In the genomic region with DNA sequence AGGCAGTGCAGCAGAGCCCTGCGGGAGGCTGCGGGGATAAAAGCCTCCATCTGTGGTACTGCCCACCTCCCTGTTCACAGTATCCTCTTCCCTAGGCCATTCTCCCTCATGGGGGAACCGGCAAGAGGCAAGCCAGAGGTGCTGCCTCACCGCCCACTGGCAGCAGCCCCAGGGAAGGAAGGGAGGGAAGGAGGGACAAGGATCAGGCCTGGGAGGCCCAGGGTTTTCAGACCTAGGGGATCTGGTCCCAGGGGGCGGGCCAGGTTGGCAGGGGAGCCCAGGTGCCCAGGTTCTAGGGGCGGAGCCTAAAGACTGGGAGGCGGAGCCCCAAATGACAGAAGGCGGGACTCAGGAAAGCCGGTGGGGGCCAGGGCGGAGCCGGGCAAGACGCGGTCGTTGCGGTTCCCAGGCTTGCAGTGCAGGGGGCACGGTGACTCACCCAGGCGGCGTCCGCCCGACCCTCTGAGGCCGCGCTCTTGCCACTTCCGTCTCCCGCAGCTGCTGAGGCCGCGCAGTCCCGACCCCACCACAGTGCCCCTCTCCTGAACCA, we compare ENCODE assay signal across 1 cellular context.
A peak's percentile ranks its signal among the peaks of the same experiment; 100 is the strongest.
TF ChIP-seq lines count a peak whose summit lies in the region.

No MANE protein-coding gene starts in this region.

TF ChIP-seq in HepG2, 621 proteins besides CTCF, POLR2A, EP300 and RAD21 (continued from another document and continues in another):
- TF ChIP-seq, protein P1, sequence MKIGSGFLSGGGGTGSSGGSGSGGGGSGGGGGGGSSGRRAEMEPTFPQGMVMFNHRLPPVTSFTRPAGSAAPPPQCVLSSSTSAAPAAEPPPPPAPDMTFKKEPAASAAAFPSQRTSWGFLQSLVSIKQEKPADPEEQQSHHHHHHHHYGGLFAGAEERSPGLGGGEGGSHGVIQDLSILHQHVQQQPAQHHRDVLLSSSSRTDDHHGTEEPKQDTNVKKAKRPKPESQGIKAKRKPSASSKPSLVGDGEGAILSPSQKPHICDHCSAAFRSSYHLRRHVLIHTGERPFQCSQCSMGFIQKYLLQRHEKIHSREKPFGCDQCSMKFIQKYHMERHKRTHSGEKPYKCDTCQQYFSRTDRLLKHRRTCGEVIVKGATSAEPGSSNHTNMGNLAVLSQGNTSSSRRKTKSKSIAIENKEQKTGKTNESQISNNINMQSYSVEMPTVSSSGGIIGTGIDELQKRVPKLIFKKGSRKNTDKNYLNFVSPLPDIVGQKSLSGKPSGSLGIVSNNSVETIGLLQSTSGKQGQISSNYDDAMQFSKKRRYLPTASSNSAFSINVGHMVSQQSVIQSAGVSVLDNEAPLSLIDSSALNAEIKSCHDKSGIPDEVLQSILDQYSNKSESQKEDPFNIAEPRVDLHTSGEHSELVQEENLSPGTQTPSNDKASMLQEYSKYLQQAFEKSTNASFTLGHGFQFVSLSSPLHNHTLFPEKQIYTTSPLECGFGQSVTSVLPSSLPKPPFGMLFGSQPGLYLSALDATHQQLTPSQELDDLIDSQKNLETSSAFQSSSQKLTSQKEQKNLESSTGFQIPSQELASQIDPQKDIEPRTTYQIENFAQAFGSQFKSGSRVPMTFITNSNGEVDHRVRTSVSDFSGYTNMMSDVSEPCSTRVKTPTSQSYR (CRISPR knock-in tag; IDR thresholded peaks at IDR 0.05; ENCODE audit: borderline replicate concordance), result no peak
- TF ChIP-seq, protein P2, sequence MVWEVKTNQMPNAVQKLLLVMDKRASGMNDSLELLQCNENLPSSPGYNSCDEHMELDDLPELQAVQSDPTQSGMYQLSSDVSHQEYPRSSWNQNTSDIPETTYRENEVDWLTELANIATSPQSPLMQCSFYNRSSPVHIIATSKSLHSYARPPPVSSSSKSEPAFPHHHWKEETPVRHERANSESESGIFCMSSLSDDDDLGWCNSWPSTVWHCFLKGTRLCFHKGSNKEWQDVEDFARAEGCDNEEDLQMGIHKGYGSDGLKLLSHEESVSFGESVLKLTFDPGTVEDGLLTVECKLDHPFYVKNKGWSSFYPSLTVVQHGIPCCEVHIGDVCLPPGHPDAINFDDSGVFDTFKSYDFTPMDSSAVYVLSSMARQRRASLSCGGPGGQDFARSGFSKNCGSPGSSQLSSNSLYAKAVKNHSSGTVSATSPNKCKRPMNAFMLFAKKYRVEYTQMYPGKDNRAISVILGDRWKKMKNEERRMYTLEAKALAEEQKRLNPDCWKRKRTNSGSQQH (CRISPR knock-in tag; IDR thresholded peaks at IDR 0.05; ENCODE audit: low read depth), result no peak
- no peak for TF ChIP-seq ZSCAN29 (CRISPR knock-in tag; conservative IDR thresholded peaks at IDR 0.05)
- peak; percentile 52; the same call in 1 of the 2 replicates for TF ChIP-seq EED (CRISPR knock-in tag; IDR thresholded peaks at IDR 0.05)
- no peak; the same call in 1 of the 2 replicates for TF ChIP-seq HNF4G (IDR thresholded peaks at IDR 0.05; ENCODE audit: borderline replicate concordance, low read depth, low read length)
- peak; percentile 12; the same call in 1 of the 2 replicates for TF ChIP-seq HNF4G (CRISPR knock-in tag; IDR thresholded peaks at IDR 0.05; ENCODE audit: borderline replicate concordance, low read depth)
- TF ChIP-seq ZNF12 (CRISPR knock-in tag; IDR thresholded peaks at IDR 0.05), result 0 out of 2 replicates have a peak, but pooled peaks have one; percentile 5
- TF ChIP-seq, protein P3, sequence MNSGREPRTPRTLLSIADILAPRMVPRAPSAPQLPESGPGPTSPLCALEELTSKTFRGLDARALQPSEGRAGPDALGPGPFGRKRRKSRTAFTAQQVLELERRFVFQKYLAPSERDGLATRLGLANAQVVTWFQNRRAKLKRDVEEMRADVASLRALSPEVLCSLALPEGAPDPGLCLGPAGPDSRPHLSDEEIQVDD (CRISPR knock-in tag; IDR thresholded peaks at IDR 0.05; ENCODE audit: borderline replicate concordance), result 0 out of 2 replicates have a peak, but pooled peaks have one; percentile 29
- no peak for TF ChIP-seq SETDB1 (CRISPR knock-in tag; IDR thresholded peaks at IDR 0.05; ENCODE audit: borderline replicate concordance)
- TF ChIP-seq, protein P4, sequence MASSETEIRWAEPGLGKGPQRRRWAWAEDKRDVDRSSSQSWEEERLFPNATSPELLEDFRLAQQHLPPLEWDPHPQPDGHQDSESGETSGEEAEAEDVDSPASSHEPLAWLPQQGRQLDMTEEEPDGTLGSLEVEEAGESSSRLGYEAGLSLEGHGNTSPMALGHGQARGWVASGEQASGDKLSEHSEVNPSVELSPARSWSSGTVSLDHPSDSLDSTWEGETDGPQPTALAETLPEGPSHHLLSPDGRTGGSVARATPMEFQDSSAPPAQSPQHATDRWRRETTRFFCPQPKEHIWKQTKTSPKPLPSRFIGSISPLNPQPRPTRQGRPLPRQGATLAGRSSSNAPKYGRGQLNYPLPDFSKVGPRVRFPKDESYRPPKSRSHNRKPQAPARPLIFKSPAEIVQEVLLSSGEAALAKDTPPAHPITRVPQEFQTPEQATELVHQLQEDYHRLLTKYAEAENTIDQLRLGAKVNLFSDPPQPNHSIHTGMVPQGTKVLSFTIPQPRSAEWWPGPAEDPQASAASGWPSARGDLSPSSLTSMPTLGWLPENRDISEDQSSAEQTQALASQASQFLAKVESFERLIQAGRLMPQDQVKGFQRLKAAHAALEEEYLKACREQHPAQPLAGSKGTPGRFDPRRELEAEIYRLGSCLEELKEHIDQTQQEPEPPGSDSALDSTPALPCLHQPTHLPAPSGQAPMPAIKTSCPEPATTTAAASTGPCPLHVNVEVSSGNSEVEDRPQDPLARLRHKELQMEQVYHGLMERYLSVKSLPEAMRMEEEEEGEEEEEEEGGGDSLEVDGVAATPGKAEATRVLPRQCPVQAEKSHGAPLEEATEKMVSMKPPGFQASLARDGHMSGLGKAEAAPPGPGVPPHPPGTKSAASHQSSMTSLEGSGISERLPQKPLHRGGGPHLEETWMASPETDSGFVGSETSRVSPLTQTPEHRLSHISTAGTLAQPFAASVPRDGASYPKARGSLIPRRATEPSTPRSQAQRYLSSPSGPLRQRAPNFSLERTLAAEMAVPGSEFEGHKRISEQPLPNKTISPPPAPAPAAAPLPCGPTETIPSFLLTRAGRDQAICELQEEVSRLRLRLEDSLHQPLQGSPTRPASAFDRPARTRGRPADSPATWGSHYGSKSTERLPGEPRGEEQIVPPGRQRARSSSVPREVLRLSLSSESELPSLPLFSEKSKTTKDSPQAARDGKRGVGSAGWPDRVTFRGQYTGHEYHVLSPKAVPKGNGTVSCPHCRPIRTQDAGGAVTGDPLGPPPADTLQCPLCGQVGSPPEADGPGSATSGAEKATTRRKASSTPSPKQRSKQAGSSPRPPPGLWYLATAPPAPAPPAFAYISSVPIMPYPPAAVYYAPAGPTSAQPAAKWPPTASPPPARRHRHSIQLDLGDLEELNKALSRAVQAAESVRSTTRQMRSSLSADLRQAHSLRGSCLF (CRISPR knock-in tag; IDR thresholded peaks at IDR 0.05; ENCODE audit: borderline replicate concordance), result no peak
- TF ChIP-seq ATAD3A (CRISPR knock-in tag; IDR thresholded peaks at IDR 0.05), result peak; percentile 20; the same call in 1 of the 2 replicates
- TF ChIP-seq ZEB1 (IDR thresholded peaks at IDR 0.05; ENCODE audit: insufficient replicate concordance, low read depth), result peak; percentile 17
- peak; percentile 45; the same call in 1 of the 2 replicates for TF ChIP-seq ZNF816 (CRISPR knock-in tag; IDR thresholded peaks at IDR 0.05; ENCODE audit: borderline replicate concordance)
- TF ChIP-seq ZNF207 (IDR thresholded peaks at IDR 0.05; ENCODE audit: borderline replicate concordance), result no peak
- TF ChIP-seq LCORL (IDR thresholded peaks at IDR 0.05), result no peak
- TF ChIP-seq LCORL (CRISPR knock-in tag; IDR thresholded peaks at IDR 0.05), result no peak; the same call in 1 of the 2 replicates
- TF ChIP-seq GABPA (IDR thresholded peaks at IDR 0.05; ENCODE audit: low read depth, low read length), result peak; percentile 64
- no peak for TF ChIP-seq GABPA (CRISPR knock-in tag; IDR thresholded peaks at IDR 0.05; ENCODE audit: low read depth)
- TF ChIP-seq, protein P5, sequence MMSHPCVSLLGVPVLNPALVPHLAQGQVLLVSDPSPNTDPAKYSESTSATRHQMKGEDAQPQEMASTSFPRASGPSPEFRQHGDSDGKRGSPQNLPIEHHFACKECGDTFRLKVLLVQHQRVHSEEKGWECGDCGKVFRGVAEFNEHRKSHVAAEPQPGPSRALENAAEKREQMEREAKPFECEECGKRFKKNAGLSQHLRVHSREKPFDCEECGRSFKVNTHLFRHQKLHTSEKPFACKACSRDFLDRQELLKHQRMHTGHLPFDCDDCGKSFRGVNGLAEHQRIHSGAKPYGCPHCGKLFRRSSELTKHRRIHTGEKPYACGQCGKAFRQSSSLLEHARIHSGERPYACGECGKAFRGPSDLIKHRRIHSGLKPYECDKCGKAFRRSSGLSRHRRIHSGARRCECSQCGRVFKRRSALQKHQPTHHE (CRISPR knock-in tag; IDR thresholded peaks at IDR 0.05; ENCODE audit: borderline replicate concordance), result no peak
- TF ChIP-seq, protein P6, sequence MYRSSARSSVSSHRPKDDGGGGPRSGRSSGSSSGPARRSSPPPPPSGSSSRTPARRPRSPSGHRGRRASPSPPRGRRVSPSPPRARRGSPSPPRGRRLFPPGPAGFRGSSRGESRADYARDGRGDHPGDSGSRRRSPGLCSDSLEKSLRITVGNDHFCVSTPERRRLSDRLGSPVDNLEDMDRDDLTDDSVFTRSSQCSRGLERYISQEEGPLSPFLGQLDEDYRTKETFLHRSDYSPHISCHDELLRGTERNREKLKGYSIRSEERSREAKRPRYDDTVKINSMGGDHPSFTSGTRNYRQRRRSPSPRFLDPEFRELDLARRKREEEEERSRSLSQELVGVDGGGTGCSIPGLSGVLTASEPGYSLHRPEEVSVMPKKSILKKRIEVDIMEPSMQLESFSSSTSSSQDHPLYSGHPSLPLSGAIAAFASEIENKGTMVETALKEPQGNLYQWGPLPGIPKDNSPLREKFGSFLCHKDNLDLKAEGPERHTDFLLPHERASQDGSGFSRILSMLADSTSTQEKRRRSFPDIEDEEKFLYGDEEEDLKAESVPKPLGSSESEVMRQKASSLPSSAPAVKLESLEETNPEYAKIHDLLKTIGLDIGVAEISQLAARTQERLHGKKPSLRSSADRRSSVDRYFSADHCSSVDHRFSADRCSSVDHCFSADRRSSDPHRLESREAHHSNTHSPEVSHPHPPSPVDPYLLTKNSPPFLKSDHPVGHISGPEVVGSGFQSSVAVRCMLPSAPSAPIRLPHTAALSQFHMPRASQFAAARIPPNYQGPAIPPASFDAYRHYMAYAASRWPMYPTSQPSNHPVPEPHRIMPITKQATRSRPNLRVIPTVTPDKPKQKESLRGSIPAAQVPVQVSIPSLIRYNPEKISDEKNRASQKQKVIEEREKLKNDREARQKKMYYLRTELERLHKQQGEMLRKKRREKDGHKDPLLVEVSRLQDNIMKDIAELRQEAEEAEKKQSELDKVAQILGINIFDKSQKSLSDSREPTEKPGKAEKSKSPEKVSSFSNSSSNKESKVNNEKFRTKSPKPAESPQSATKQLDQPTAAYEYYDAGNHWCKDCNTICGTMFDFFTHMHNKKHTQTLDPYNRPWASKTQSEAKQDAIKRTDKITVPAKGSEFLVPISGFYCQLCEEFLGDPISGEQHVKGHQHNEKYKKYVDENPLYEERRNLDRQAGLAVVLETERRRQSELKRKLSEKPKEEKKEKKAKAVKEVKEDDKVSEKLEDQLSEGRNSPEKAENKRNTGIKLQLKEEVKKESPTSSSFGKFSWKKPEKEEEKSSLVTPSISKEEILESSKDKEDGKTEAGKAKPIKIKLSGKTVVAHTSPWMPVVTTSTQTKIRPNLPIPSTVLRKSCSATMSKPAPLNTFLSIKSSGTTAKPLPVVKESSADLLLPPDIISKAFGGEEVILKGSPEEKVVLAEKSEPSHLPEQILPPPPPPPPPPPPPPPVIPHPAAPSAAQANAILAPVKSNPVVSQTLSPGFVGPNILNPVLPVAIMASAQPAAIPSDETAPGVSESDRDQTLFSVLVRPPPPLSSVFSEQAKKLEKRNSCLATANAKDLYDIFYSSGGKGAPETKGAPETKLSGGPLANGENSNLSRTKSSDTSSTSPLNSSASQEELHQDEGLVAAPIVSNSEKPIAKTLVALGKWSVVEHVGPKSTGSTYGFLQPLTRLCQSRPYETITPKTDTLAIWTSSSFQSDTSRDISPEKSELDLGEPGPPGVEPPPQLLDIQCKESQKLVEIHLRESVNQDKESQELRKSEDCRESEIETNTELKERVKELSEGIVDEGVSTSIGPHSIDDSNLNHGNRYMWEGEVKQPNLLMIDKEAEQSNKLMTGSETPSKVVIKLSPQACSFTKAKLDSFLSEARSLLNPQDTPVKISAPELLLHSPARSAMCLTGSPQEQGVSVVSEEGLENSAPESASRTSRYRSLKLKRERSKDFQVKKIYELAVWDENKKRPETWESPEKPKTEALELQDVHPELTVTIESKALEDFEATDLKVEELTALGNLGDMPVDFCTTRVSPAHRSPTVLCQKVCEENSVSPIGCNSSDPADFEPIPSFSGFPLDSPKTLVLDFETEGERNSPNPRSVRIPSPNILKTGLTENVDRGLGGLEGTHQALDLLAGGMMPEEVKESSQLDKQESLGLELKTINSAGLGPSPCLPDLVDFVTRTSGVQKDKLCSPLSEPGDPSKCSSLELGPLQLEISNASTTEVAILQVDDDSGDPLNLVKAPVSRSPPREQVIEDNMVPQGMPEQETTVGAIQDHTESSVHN (CRISPR knock-in tag; IDR thresholded peaks at IDR 0.05), result no peak
- TF ChIP-seq PHB2 (IDR thresholded peaks at IDR 0.05; ENCODE audit: partially characterized antibody), result no peak
- 0 out of 2 replicates have a peak, but pooled peaks have one; percentile 40 for TF ChIP-seq HNF4A (CRISPR knock-in tag; IDR thresholded peaks at IDR 0.05)
- TF ChIP-seq, protein P7, sequence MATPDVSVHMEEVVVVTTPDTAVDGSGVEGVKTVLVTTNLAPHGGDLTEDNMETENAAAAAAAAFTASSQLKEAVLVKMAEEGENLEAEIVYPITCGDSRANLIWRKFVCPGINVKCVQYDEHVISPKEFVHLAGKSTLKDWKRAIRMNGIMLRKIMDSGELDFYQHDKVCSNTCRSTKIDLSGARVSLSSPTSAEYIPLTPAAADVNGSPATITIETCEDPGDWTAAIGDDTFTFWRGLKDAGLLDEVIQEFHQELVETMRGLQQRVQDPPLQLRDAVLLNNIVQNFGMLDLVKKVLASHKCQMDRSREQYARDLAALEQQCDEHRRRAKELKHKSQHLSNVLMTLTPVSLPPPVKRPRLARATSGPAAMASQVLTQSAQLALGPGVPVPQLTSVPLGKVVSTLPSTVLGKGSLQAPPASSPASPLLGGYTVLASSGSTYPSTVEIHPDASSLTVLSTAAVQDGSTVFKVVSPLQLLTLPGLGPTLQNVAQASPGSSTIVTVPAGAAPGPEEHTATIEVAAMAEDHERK (CRISPR knock-in tag; IDR thresholded peaks at IDR 0.05; ENCODE audit: low read depth), result no peak
- peak; percentile 51; the same call in 1 of the 2 replicates for TF ChIP-seq ZNF768 (CRISPR knock-in tag; IDR thresholded peaks at IDR 0.05)
- TF ChIP-seq EEA1 (CRISPR knock-in tag; IDR thresholded peaks at IDR 0.05; ENCODE audit: borderline replicate concordance), result no peak
- no peak for TF ChIP-seq ZNF326 (CRISPR knock-in tag; IDR thresholded peaks at IDR 0.05; ENCODE audit: borderline replicate concordance)
- TF ChIP-seq ZNF143 (CRISPR knock-in tag; IDR thresholded peaks at IDR 0.05), result no peak
- TF ChIP-seq SAFB2 (CRISPR knock-in tag; IDR thresholded peaks at IDR 0.05; ENCODE audit: borderline replicate concordance, low read depth), result no peak
- TF ChIP-seq ZNF430 (CRISPR knock-in tag; IDR thresholded peaks at IDR 0.05), result 0 out of 2 replicates have a peak, but pooled peaks have one; percentile 14
- no peak for TF ChIP-seq SOX5 (CRISPR knock-in tag; IDR thresholded peaks at IDR 0.05; ENCODE audit: borderline replicate concordance)
